10 cellular contexts compared by ENCODE assay signal in genomic region chr6:2081155-2082138, GRCh38.
DNase-seq lines count a peak whose midpoint lies in the region; ATAC-seq and TF ChIP-seq lines count a peak whose summit lies in the region.
"Had no signal": no experiment of that assay in that cellular context is flagged by ENCODE, and none has a peak within 500 bp of the region (broad histone marks: within the 10 kb centered on the region; RNA-seq: fewer than 3 reads in every experiment).

No MANE protein-coding gene starts in this region.

- H3K27ac Mint-ChIP-seq in activated naive CD4-positive, alpha-beta T cell treated with anti-CD3 and anti-CD28 coated beads for 36 hours: no peak overlapping the region
- H3K27ac Mint-ChIP-seq: B cell had no signal

- H3K4me1 Mint-ChIP-seq in activated naive CD4-positive, alpha-beta T cell treated with anti-CD3 and anti-CD28 coated beads for 36 hours (ENCODE audit: low read depth): peaks cover 32% of the 10 kb centered on the region
- H3K4me1 Mint-ChIP-seq: B cell had no signal

- TF ChIP-seq CTCF in NB4 (IDR thresholded peaks at IDR 0.05; ENCODE audit: low read depth, low read length) (no peak), RWPE1 (conservative IDR thresholded peaks at IDR 0.05; ENCODE audit: low read depth) (no peak)

- peak; percentile 85 for ATAC-seq in HG02623 (IDR thresholded peaks at IDR 0.05; ENCODE audit: unreplicated experiment)

- POLR2A ChIA-PET in RWPE1 (lab: Yijun Ruan, JAX; ENCODE audit: low non-redundant PET): no interaction called here

- H3K36me3 Mint-ChIP-seq in activated naive CD4-positive, alpha-beta T cell treated with anti-CD3 and anti-CD28 coated beads for 36 hours (ENCODE audit: low read depth): peaks cover 25% of the 10 kb centered on the region

- no peak overlapping the region for H3K27ac ChIP-seq in RWPE1

- peaks cover 18% of the 10 kb centered on the region for H3K9me3 Mint-ChIP-seq in activated naive CD4-positive, alpha-beta T cell treated with anti-CD3 and anti-CD28 coated beads for 36 hours

- CTCF ChIA-PET in activated naive CD4-positive, alpha-beta T cell treated with anti-CD3 and anti-CD28 coated beads for 36 hours (lab: Charles Lee): no interaction called here
- CTCF ChIA-PET in RWPE1 (lab: Yijun Ruan, JAX): no interaction called here

- peak; percentile 24 for DNase-seq in activated naive CD4-positive, alpha-beta T cell treated with anti-CD3 and anti-CD28 coated beads for 36 hours
- DNase-seq in activated naive CD4-positive, alpha-beta T cell (lab: John Stamatoyannopoulos, UW): no peak
- peak; percentile 24 for DNase-seq in NB4 (ENCODE audit: low read depth)
- peak; percentile 47 for DNase-seq in stimulated activated CD8-positive, alpha-beta memory T cell treated with anti-CD3 and anti-CD28 coated beads, Interleukin-4, amount 100 ng/mL, for 48 hours
- DNase-seq in midbrain (lab: John Stamatoyannopoulos, UW): no peak
- DNase-seq in effector CD4-positive, alpha-beta T cell: no peak
- DNase-seq in RWPE1 (ENCODE audit: low spot score): no peak
- DNase-seq: activated CD4-positive, CD25-positive, alpha-beta regulatory T cell had no signal

- no peaks in the 10 kb centered on the region for H3K27me3 Mint-ChIP-seq in activated naive CD4-positive, alpha-beta T cell treated with anti-CD3 and anti-CD28 coated beads for 36 hours (ENCODE audit: low read depth)
- H3K27me3 Mint-ChIP-seq: B cell had no signal

- H3K4me3 Mint-ChIP-seq in activated naive CD4-positive, alpha-beta T cell treated with anti-CD3 and anti-CD28 coated beads for 36 hours: no peak overlapping the region
- H3K4me3 Mint-ChIP-seq: B cell had no signal

- intact Hi-C loops in activated naive CD4-positive, alpha-beta T cell treated with anti-CD3 and anti-CD28 coated beads for 36 hours (cut with micrococcal nuclease): no loop called here

- H3K4me3 ChIP-seq in NB4 (ENCODE audit: low read depth, low read length): no peak overlapping the region

- no peak for TF ChIP-seq POLR2A in NB4 (IDR thresholded peaks at IDR 0.05; ENCODE audit: extremely low read depth, insufficient read length)

Comparison
In these comparisons a context has a peak if more than half of its experiments do, and no peak if none do; other contexts are left out.
1. DNase-seq: peak in activated naive CD4-positive, alpha-beta T cell treated with anti-CD3 and anti-CD28 coated beads for 36 hours (single experiment), NB4 (single experiment) and stimulated activated CD8-positive, alpha-beta memory T cell treated with anti-CD3 and anti-CD28 coated beads, Interleukin-4, amount 100 ng/mL, for 48 hours (single experiment); none in activated naive CD4-positive, alpha-beta T cell (0 of 4), midbrain (single experiment), effector CD4-positive, alpha-beta T cell (single experiment) and RWPE1 (single experiment).